8 cellular contexts compared by ENCODE assay signal in genomic region chr11:20363500-20364411, GRCh38. TPM values are rescaled to one million over a fixed set of nuclear protein-coding genes. Genes with fewer than 3 reads are reported as not detected.
DNase-seq lines count a peak whose midpoint lies in the region; ATAC-seq and TF ChIP-seq lines count a peak whose summit lies in the region.

Gene HTATIP2, plus strand, starts transcription at chr11:20363714. Its CDS starts 524 bp downstream, at chr11:20364238.

- peak in 2 of 4 donors; percentile 49 to 69 for TF ChIP-seq POLR2A in esophagus squamous epithelium (IDR thresholded peaks at IDR 0.05)

- peaks cover 68% of the 10 kb centered on the region for H3K4me1 Mint-ChIP-seq in activated T-cell treated with anti-CD3 and anti-CD28 coated beads, Interleukin-2, amount 50 U/mL, for 4 hours (ENCODE audit: low read depth)

- intact Hi-C loops in esophagus squamous epithelium (cut with DNase I), result no loop called here

- no peaks in the 10 kb centered on the region for H3K27me3 Mint-ChIP-seq in activated T-cell treated with anti-CD3 and anti-CD28 coated beads, Interleukin-2, amount 50 U/mL, for 4 hours (ENCODE audit: low read depth)

- H3K36me3 Mint-ChIP-seq in activated T-cell treated with anti-CD3 and anti-CD28 coated beads, Interleukin-2, amount 50 U/mL, for 4 hours (ENCODE audit: insufficient read depth), result peaks cover 18% of the 10 kb centered on the region

- WGBS in esophagus squamous epithelium, 2 donors, result 4 to 7% methylated on average over 14 to 17 of the region's 71 CpGs

- peak within 1 kb of the TSS; percentile 72 to 100 (median 94) for H3K4me3 ChIP-seq in esophagus squamous epithelium

- ATAC-seq in HG03045 (IDR thresholded peaks at IDR 0.05; ENCODE audit: unreplicated experiment), result peak; percentile 98
- peak; percentile 83 to 84 for ATAC-seq in activated T-cell treated with anti-CD3 and anti-CD28 coated beads, Interleukin-2, amount 50 U/mL, for 4 hours

- H3K4me3 Mint-ChIP-seq in activated T-cell treated with anti-CD3 and anti-CD28 coated beads, Interleukin-2, amount 50 U/mL, for 4 hours, result peak within 1 kb of the TSS; percentile 87

- H3K36me3 ChIP-seq in esophagus squamous epithelium, result no peaks in the 10 kb centered on the region

- DNase-seq in NOMO-1 (lab: John Stamatoyannopoulos, UW; ENCODE audit: unreplicated experiment in 2 of 2) (peak; percentile 36 to 60), NOMO-1 treated with dmso at 0.1 percent for 144 hours (lab: John Stamatoyannopoulos, UW; ENCODE audit: unreplicated experiment) (no peak), NCI-H526 treated with DMSO at 0.1 percent for 48 hours (lab: John Stamatoyannopoulos, UW) (peak; percentile 36), esophagus squamous epithelium (lab: John Stamatoyannopoulos, UW) (no peak), myocyte (ENCODE audit: low read depth) (peak; percentile 43)
- DNase-seq in activated T-cell treated with anti-CD3 and anti-CD28 coated beads, Interleukin-2, amount 50 U/mL, for 4 hours, result peak; percentile 72
- peak; percentile 48 to 76 for DNase-seq in stimulated activated CD8-positive, alpha-beta memory T cell treated with anti-CD3 and anti-CD28 coated beads, Interleukin-7, amount 100 ng/mL, for 4 hours (ENCODE audit: low read depth in 2 of 2)

- H3K27ac ChIP-seq in esophagus squamous epithelium, result peak within 1 kb of the TSS; percentile 93 to 99 (median 98)

- peaks cover 10 to 58% (median 40%) of the 10 kb centered on the region in 3 donors for H3K4me1 ChIP-seq in esophagus squamous epithelium

- no peak for TF ChIP-seq CTCF in esophagus squamous epithelium (IDR thresholded peaks at IDR 0.05)

- H3K9me3 ChIP-seq in esophagus squamous epithelium, result no peaks in the 10 kb centered on the region

- no peaks in the 10 kb centered on the region for H3K27me3 ChIP-seq in esophagus squamous epithelium

- H3K9me3 Mint-ChIP-seq in activated T-cell treated with anti-CD3 and anti-CD28 coated beads, Interleukin-2, amount 50 U/mL, for 4 hours, result no peaks in the 10 kb centered on the region

RNA-seq across cellular contexts. Expression of gene HTATIP2, which starts in this region (rescaled TPM):
- 10 to 100 TPM; 36.6 to 44.3 (median 37.8) TPM for total RNA-seq in activated T-cell treated with anti-CD3 and anti-CD28 coated beads, Interleukin-2, amount 50 U/mL, for 4 hours
- total RNA-seq in esophagus squamous epithelium, result 10 to 100 TPM; 52.9 to 76.4 (median 61.3) TPM
- 33.9 and 34.9 TPM in 2 replicates for total RNA-seq in myocyte
- polyA plus RNA-seq in myocyte (2012), result 32.1 TPM

Comparison
In these comparisons a context has a peak if more than half of its experiments do, and no peak if none do; other contexts are left out.
1. DNase-seq: peak in NOMO-1 (2 of 2), NCI-H526 treated with DMSO at 0.1 percent for 48 hours (single experiment), activated T-cell treated with anti-CD3 and anti-CD28 coated beads, Interleukin-2, amount 50 U/mL, for 4 hours (single experiment), myocyte (single experiment) and stimulated activated CD8-positive, alpha-beta memory T cell treated with anti-CD3 and anti-CD28 coated beads, Interleukin-7, amount 100 ng/mL, for 4 hours (2 of 2); none in NOMO-1 treated with dmso at 0.1 percent for 144 hours (single experiment) and esophagus squamous epithelium (single experiment).